Comparison of ENCODE assay signal across 15 cellular contexts in the genomic region with DNA sequence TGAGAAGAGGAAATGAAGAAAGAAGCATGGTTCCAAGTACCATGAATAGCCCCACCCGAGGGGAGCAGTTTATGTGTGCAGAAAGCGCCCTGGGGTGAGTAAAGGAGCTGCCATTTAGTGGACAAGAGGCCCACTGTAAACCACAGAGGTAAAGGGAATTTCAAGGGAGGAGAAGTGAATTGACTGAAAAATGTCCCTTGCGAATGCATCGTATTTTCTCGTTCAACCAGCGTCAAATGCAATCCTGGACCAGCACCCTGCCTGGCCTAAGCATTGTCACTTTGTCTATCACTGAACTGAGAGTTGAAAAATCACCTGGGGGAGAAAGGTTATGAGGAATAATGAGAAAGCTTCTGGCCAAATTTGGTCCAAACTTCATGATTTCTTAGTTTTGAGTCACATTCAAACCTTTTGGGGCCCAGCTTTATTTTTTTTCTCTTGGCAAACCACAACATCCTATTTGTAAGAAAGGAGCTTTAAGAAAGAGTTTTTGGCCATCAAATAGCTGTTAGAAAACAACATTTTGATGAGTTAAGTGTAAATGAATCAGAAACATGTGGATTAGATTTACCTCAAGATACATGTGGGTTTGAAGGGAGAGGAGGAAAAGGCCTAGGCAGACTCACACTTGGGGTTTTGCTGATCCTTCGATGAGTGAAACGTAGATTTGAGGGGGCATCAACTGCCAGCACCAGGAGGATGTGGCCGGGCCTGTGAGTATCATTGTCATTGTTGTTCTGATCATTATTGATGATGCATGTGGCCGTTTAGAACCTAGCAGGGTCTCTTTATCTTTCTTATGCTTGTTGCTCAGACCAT.
A peak's percentile ranks its signal among the peaks of the same experiment; 100 is the strongest.
DNase-seq lines count a peak whose midpoint lies in the region; ATAC-seq, FAIRE-seq and TF ChIP-seq lines count a peak whose summit lies in the region.
"Had no signal": no experiment of that assay in that cellular context is flagged by ENCODE, and none has a peak within 500 bp of the region (broad histone marks: within the 10 kb centered on the region; RNA-seq: fewer than 3 reads in every experiment).

No MANE protein-coding gene starts in this region.

- in situ Hi-C loops in HepG2 (cut with HindIII; ENCODE audit: extremely low pct_ligation_motif_present, low pct_unique_long_range_greater_than_20kb) = no loop called here

- H3F3A ChIP-seq in neural progenitor cell (ENCODE audit: low read depth) = no peaks in the 10 kb centered on the region

- no peak overlapping the region for H3K9ac ChIP-seq in neural progenitor cell
- H3K9ac ChIP-seq in HepG2 (ENCODE audit: insufficient read depth, low read depth, low read length) = no peak overlapping the region

- H3K27ac ChIP-seq in neural progenitor cell = no peak overlapping the region
- H3K27ac ChIP-seq in HepG2 (ENCODE audit: extremely low read length, insufficient read depth, low read length) = no peak overlapping the region
- H3K27ac ChIP-seq: prostate gland had no signal

- no peaks in the 10 kb centered on the region for H3K27me3 Mint-ChIP-seq in activated CD4-positive, alpha-beta memory T cell treated with anti-CD3 and anti-CD28 coated beads, Interleukin-2, amount 10 ng/mL, durations not matched to agents 7 days and 5 days
- H3K27me3 Mint-ChIP-seq in neural progenitor cell (ENCODE audit: insufficient read depth, low read depth) = peaks cover 2% of the 10 kb centered on the region

- TF ChIP-seq EP300 in HepG2 (IDR thresholded peaks at IDR 0.05; ENCODE audit: low read depth in 2 of 2, low read length in 2 of 2) (no peak), HepG2 (CRISPR knock-in tag; IDR thresholded peaks at IDR 0.05; ENCODE audit: borderline replicate concordance) (no peak)

- no peak for TF ChIP-seq POLR2A in HepG2 (IDR thresholded peaks at IDR 0.05; ENCODE audit: insufficient read depth in 1 of 2, low read depth in 2 of 2, low read length in 2 of 2)

- no peak for TF ChIP-seq RAD21 in HepG2 (CRISPR knock-in tag; IDR thresholded peaks at IDR 0.05)

- H3K4me3 ChIP-seq in GM12865 (ENCODE audit: low read depth, low read length) (no peak overlapping the region), neural progenitor cell (no peak overlapping the region), HepG2 (replicated peaks in 1 of 3; ENCODE audit: insufficient read depth in 1 of 3, low read depth in 2 of 3, low read length in 3 of 3) (no peak overlapping the region)
- H3K4me3 ChIP-seq: prostate gland had no signal

- no peaks in the 10 kb centered on the region for H3K9me3 Mint-ChIP-seq in activated CD4-positive, alpha-beta memory T cell treated with anti-CD3 and anti-CD28 coated beads, Interleukin-2, amount 10 ng/mL, durations not matched to agents 7 days and 5 days
- H3K9me3 Mint-ChIP-seq in neural progenitor cell = no peaks in the 10 kb centered on the region

- CTCF ChIA-PET in activated CD4-positive, alpha-beta memory T cell treated with anti-CD3 and anti-CD28 coated beads, Interleukin-2, amount 10 ng/mL, durations not matched to agents 7 days and 5 days (lab: Charles Lee) = interaction anchor here (0.9 to 1.0 kb wide), 4 partner anchors 19 to 380 kb away, joined by 3 to 4 read pairs (median 3); no protein-coding TSS in a partner anchor
- CTCF ChIA-PET in HepG2 (lab: Yijun Ruan, JAX; ENCODE audit: low intra/inter-chr PET ratio, low total read pairs) = no interaction called here

- no TSS peak for BruUV-seq in HepG2 (replicated peaks; lab: Mats Ljungman, UMichigan)

- intact Hi-C loops in HepG2 (cut with micrococcal nuclease; ENCODE audit: unreplicated experiment) = no loop called here

- TF ChIP-seq CTCF in GM12865 (IDR thresholded peaks at IDR 0.05; ENCODE audit: insufficient read depth, low read depth, low read length, missing control alignments) = no peak
- no peak for TF ChIP-seq CTCF in neural progenitor cell (IDR thresholded peaks at IDR 0.05)
- TF ChIP-seq CTCF in GM10266 (IDR thresholded peaks at IDR 0.05; ENCODE audit: control insufficient read depth, insufficient read depth, low read depth, missing control alignments) = no peak
- no peak for TF ChIP-seq CTCF in HepG2 (CRISPR knock-in tag; IDR thresholded peaks at IDR 0.05)

- H4K20me1 ChIP-seq in neural progenitor cell (ENCODE audit: low read depth) (no peaks in the 10 kb centered on the region), HepG2 (ENCODE audit: insufficient read depth, low read length) (no peaks in the 10 kb centered on the region)

- H2AFZ ChIP-seq in neural progenitor cell (replicated peaks) (no peak overlapping the region), HepG2 (ENCODE audit: low read length) (no peak overlapping the region)

- 6% methylated on average over 10 of the region's 10 CpGs for WGBS in HepG2 (ENCODE audit: low lambda C conversion rate)

- POLR2A ChIA-PET in activated CD4-positive, alpha-beta memory T cell treated with anti-CD3 and anti-CD28 coated beads, Interleukin-2, amount 10 ng/mL, durations not matched to agents 7 days and 5 days (lab: Charles Lee) = interaction anchor here (0.7 to 1.5 kb wide), 10 partner anchors 12 to 378 kb away, joined by 3 to 8 read pairs (median 4); no protein-coding TSS in a partner anchor
- POLR2A ChIA-PET in HepG2 (lab: Yijun Ruan, JAX) = no interaction called here

- H3K4me1 Mint-ChIP-seq in activated CD4-positive, alpha-beta memory T cell treated with anti-CD3 and anti-CD28 coated beads, Interleukin-2, amount 10 ng/mL, durations not matched to agents 7 days and 5 days = peaks cover 25% of the 10 kb centered on the region
- H3K4me1 Mint-ChIP-seq in neural progenitor cell = peaks cover 8% of the 10 kb centered on the region

- H3K79me2 ChIP-seq in neural progenitor cell (ENCODE audit: low read depth) (no peaks in the 10 kb centered on the region), HepG2 (ENCODE audit: insufficient read depth, low read length) (no peaks in the 10 kb centered on the region)

- peaks cover 4% of the 10 kb centered on the region for H3K36me3 Mint-ChIP-seq in activated CD4-positive, alpha-beta memory T cell treated with anti-CD3 and anti-CD28 coated beads, Interleukin-2, amount 10 ng/mL, durations not matched to agents 7 days and 5 days (ENCODE audit: low read depth)
- no peaks in the 10 kb centered on the region for H3K36me3 Mint-ChIP-seq in neural progenitor cell

- H3K9me3 ChIP-seq in neural progenitor cell (ENCODE audit: low read depth) (no peaks in the 10 kb centered on the region), HepG2 (ENCODE audit: low read length) (no peaks in the 10 kb centered on the region; the same call in 1 of the 2 replicates)
- H3K9me3 ChIP-seq: prostate gland had no signal

- H3K27me3 ChIP-seq in neural progenitor cell = no peaks in the 10 kb centered on the region
- peaks cover 0 to 3% of the 10 kb centered on the region in 2 experiments; a peak in 1 of 5 replicates for H3K27me3 ChIP-seq in HepG2 (ENCODE audit: control insufficient read depth in 1 of 2, insufficient read depth in 2 of 2, low read length in 2 of 2)

- H3K4me2 ChIP-seq in neural progenitor cell = no peak overlapping the region
- H3K4me2 ChIP-seq in HepG2 (ENCODE audit: low read depth, low read length) = no peak overlapping the region

- H3K27ac Mint-ChIP-seq in activated CD4-positive, alpha-beta memory T cell treated with anti-CD3 and anti-CD28 coated beads, Interleukin-2, amount 10 ng/mL, durations not matched to agents 7 days and 5 days = no peak overlapping the region
- H3K27ac Mint-ChIP-seq in neural progenitor cell = no peak overlapping the region

- H3K4me3 Mint-ChIP-seq in activated CD4-positive, alpha-beta memory T cell treated with anti-CD3 and anti-CD28 coated beads, Interleukin-2, amount 10 ng/mL, durations not matched to agents 7 days and 5 days = no peak overlapping the region
- no peak overlapping the region for H3K4me3 Mint-ChIP-seq in neural progenitor cell

- H3K36me3 ChIP-seq in neural progenitor cell = no peaks in the 10 kb centered on the region
- H3K36me3 ChIP-seq in HepG2 (replicated peaks in 1 of 2; ENCODE audit: control insufficient read depth in 1 of 2, insufficient read depth in 2 of 2, low read length in 2 of 2) = no peaks in the 10 kb centered on the region
- H3K36me3 ChIP-seq: prostate gland had no signal

- peak; percentile 50 for ATAC-seq in GM21390 (IDR thresholded peaks at IDR 0.05; ENCODE audit: unreplicated experiment)
- no peak for ATAC-seq in HG03432 (IDR thresholded peaks at IDR 0.05; ENCODE audit: unreplicated experiment)
- no peak for ATAC-seq in HepG2

- peaks cover 5% of the 10 kb centered on the region for H3K4me1 ChIP-seq in neural progenitor cell
- no peaks in the 10 kb centered on the region for H3K4me1 ChIP-seq in HepG2 (ENCODE audit: insufficient read depth, low read length)
- H3K4me1 ChIP-seq: prostate gland had no signal

- peak; percentile 33 for DNase-seq in GM12865 (ENCODE audit: low read depth)
- DNase-seq in activated CD4-positive, alpha-beta memory T cell treated with anti-CD3 and anti-CD28 coated beads, Interleukin-2, amount 10 ng/mL, durations not matched to agents 7 days and 5 days = peak; percentile 72
- peak; percentile 80 for DNase-seq in stimulated activated CD4-positive, alpha-beta T cell treated with anti-CD3 and anti-CD28 coated beads, Interleukin-1b, Interleukin-23, amount 100 ng/mL, for 48 hours
- no peak for DNase-seq in neural progenitor cell (ENCODE audit: low spot score)
- no peak for DNase-seq in GM10266 (ENCODE audit: extremely low spot score)
- no peak for DNase-seq in HepG2 (ENCODE audit: low spot score)
- DNase-seq: amniotic stem cell, Calu3, H7, hippocampal formation, MM.1S, NCI-H69 had no signal

- FAIRE-seq in HepG2 (lab: Jason Lieb, UNC) = no peak

TF ChIP-seq in HepG2, 621 proteins besides CTCF, POLR2A, EP300 and RAD21:
- TF ChIP-seq POGZ (CRISPR knock-in tag; IDR thresholded peaks at IDR 0.05) = no peak
- no peak for TF ChIP-seq STAG1 (CRISPR knock-in tag; IDR thresholded peaks at IDR 0.05)
- TF ChIP-seq FOXP1 (IDR thresholded peaks at IDR 0.05) = no peak
- TF ChIP-seq FOXP1 (CRISPR knock-in tag; IDR thresholded peaks at IDR 0.05) = no peak
- no peak for TF ChIP-seq TAF15 (IDR thresholded peaks at IDR 0.05; ENCODE audit: low read depth, low read length, poor library complexity, severe bottlenecking)
- TF ChIP-seq ZNF547 (CRISPR knock-in tag; IDR thresholded peaks at IDR 0.05) = no peak
- TF ChIP-seq, protein P1, sequence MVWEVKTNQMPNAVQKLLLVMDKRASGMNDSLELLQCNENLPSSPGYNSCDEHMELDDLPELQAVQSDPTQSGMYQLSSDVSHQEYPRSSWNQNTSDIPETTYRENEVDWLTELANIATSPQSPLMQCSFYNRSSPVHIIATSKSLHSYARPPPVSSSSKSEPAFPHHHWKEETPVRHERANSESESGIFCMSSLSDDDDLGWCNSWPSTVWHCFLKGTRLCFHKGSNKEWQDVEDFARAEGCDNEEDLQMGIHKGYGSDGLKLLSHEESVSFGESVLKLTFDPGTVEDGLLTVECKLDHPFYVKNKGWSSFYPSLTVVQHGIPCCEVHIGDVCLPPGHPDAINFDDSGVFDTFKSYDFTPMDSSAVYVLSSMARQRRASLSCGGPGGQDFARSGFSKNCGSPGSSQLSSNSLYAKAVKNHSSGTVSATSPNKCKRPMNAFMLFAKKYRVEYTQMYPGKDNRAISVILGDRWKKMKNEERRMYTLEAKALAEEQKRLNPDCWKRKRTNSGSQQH (CRISPR knock-in tag; IDR thresholded peaks at IDR 0.05; ENCODE audit: low read depth) = no peak

Comparison
In these comparisons a context has a peak if more than half of its experiments do, and no peak if none do; other contexts are left out.
1. DNase-seq: peak in GM12865 (single experiment), activated CD4-positive, alpha-beta memory T cell treated with anti-CD3 and anti-CD28 coated beads, Interleukin-2, amount 10 ng/mL, durations not matched to agents 7 days and 5 days (single experiment) and stimulated activated CD4-positive, alpha-beta T cell treated with anti-CD3 and anti-CD28 coated beads, Interleukin-1b, Interleukin-23, amount 100 ng/mL, for 48 hours (single experiment); none in neural progenitor cell (single experiment), GM10266 (single experiment) and HepG2 (single experiment).